In genomic region chr4:25915359-25915716, GRCh38 we compare ENCODE assay signal across 10 cellular contexts. TPM values are rescaled to one million over a fixed set of nuclear protein-coding genes. Genes with fewer than 3 reads are reported as not detected.
A peak's percentile ranks its signal among the peaks of the same experiment; 100 is the strongest.
DNase-seq lines count a peak whose midpoint lies in the region; ATAC-seq and TF ChIP-seq lines count a peak whose summit lies in the region.
"Had no signal": no experiment of that assay in that cellular context is flagged by ENCODE, and none has a peak within 500 bp of the region (broad histone marks: within the 10 kb centered on the region; RNA-seq: fewer than 3 reads in every experiment).

No MANE protein-coding gene starts in this region.

- H3K36me3 ChIP-seq in Peyer's patch = no peaks in the 10 kb centered on the region

- DNase-seq in activated CD8-positive, alpha-beta memory T cell treated with anti-CD3 and anti-CD28 coated beads, Interleukin-2, amount 10 ng/mL, durations not matched to agents 7 days and 5 days = no peak
- DNase-seq in activated CD8-positive, alpha-beta memory T cell treated with anti-CD3 and anti-CD28 coated beads for 24 hours = no peak
- DNase-seq in Peyer's patch = no peak
- DNase-seq in fibroblast of gingiva (ENCODE audit: low read depth) = peak; percentile 34
- DNase-seq in stimulated activated naive CD8-positive, alpha-beta T cell treated with anti-CD3 and anti-CD28 coated beads, Interleukin-15, amount 100 ng/mL, for 72 hours = no peak
- DNase-seq in ACHN = no peak
- DNase-seq: COR-L47, dermis blood vessel endothelial cell had no signal

- H3K9me3 ChIP-seq in Peyer's patch = no peaks in the 10 kb centered on the region

- no peak for TF ChIP-seq POLR2A in Peyer's patch (IDR thresholded peaks at IDR 0.05)

- no peak overlapping the region for H3K27ac Mint-ChIP-seq in activated CD8-positive, alpha-beta memory T cell treated with anti-CD3 and anti-CD28 coated beads, Interleukin-2, amount 10 ng/mL, durations not matched to agents 7 days and 5 days
- peak overlapping the region in 1 of 2 donors; percentile 69 for H3K27ac Mint-ChIP-seq in stimulated activated naive CD8-positive, alpha-beta T cell treated with anti-CD3 and anti-CD28 coated beads, Interleukin-15, amount 100 ng/mL, for 72 hours

- H3K4me1 ChIP-seq in Peyer's patch = peaks cover 4 to 20% (median 7%) of the 10 kb centered on the region in 4 donors

- in situ Hi-C loops in ACHN (cut with HindIII; ENCODE audit: low pct_ligation_motif_present, low pct_unique_long_range_greater_than_20kb, low sequenced_read_pairs) = no loop called here

- H3K4me3 Mint-ChIP-seq in activated CD8-positive, alpha-beta memory T cell treated with anti-CD3 and anti-CD28 coated beads, Interleukin-2, amount 10 ng/mL, durations not matched to agents 7 days and 5 days = peak overlapping the region; percentile 88
- H3K4me3 Mint-ChIP-seq in stimulated activated naive CD8-positive, alpha-beta T cell treated with anti-CD3 and anti-CD28 coated beads, Interleukin-15, amount 100 ng/mL, for 72 hours = peak overlapping the region; percentile 97

- H3K27me3 ChIP-seq in Peyer's patch = no peaks in the 10 kb centered on the region

- H3K27ac ChIP-seq in Peyer's patch = peak overlapping the region in 3 of 4 donors; percentile 91 to 98 (median 94)

- TF ChIP-seq CTCF in Peyer's patch (IDR thresholded peaks at IDR 0.05) = no peak

- H3K36me3 Mint-ChIP-seq in activated CD8-positive, alpha-beta memory T cell treated with anti-CD3 and anti-CD28 coated beads, Interleukin-2, amount 10 ng/mL, durations not matched to agents 7 days and 5 days = peaks cover 2% of the 10 kb centered on the region

- CTCF ChIA-PET in activated CD8-positive, alpha-beta memory T cell treated with anti-CD3 and anti-CD28 coated beads, Interleukin-2, amount 10 ng/mL, durations not matched to agents 7 days and 5 days (lab: Charles Lee) = no interaction called here

- ATAC-seq in activated CD8-positive, alpha-beta memory T cell treated with anti-CD3 and anti-CD28 coated beads, Interleukin-2, amount 10 ng/mL, durations not matched to agents 7 days and 5 days = no peak
- ATAC-seq in stimulated activated naive CD8-positive, alpha-beta T cell treated with anti-CD3 and anti-CD28 coated beads, Interleukin-15, amount 100 ng/mL, for 72 hours = no peak
- ATAC-seq in HG02588 (IDR thresholded peaks at IDR 0.05; ENCODE audit: unreplicated experiment) (no peak), GM19328 (IDR thresholded peaks at IDR 0.05; ENCODE audit: unreplicated experiment) (no peak)

- no peak overlapping the region for H3K4me3 ChIP-seq in Peyer's patch

- H3K4me1 Mint-ChIP-seq in activated CD8-positive, alpha-beta memory T cell treated with anti-CD3 and anti-CD28 coated beads, Interleukin-2, amount 10 ng/mL, durations not matched to agents 7 days and 5 days = peaks cover 19% of the 10 kb centered on the region
- H3K4me1 Mint-ChIP-seq in stimulated activated naive CD8-positive, alpha-beta T cell treated with anti-CD3 and anti-CD28 coated beads, Interleukin-15, amount 100 ng/mL, for 72 hours = peaks cover 31% of the 10 kb centered on the region

- no peaks in the 10 kb centered on the region for H3K9me3 Mint-ChIP-seq in activated CD8-positive, alpha-beta memory T cell treated with anti-CD3 and anti-CD28 coated beads, Interleukin-2, amount 10 ng/mL, durations not matched to agents 7 days and 5 days (ENCODE audit: low read depth)
- no peaks in the 10 kb centered on the region for H3K9me3 Mint-ChIP-seq in stimulated activated naive CD8-positive, alpha-beta T cell treated with anti-CD3 and anti-CD28 coated beads, Interleukin-15, amount 100 ng/mL, for 72 hours

- no peaks in the 10 kb centered on the region for H3K27me3 Mint-ChIP-seq in activated CD8-positive, alpha-beta memory T cell treated with anti-CD3 and anti-CD28 coated beads, Interleukin-2, amount 10 ng/mL, durations not matched to agents 7 days and 5 days
- H3K27me3 Mint-ChIP-seq in stimulated activated naive CD8-positive, alpha-beta T cell treated with anti-CD3 and anti-CD28 coated beads, Interleukin-15, amount 100 ng/mL, for 72 hours = no peaks in the 10 kb centered on the region

RNA-seq across cellular contexts. Expression of gene SMIM20, which starts 1.3 kb away (rescaled TPM):
- total RNA-seq in activated CD8-positive, alpha-beta memory T cell treated with anti-CD3 and anti-CD28 coated beads, Interleukin-2, amount 10 ng/mL, durations not matched to agents 7 days and 5 days = 1 to 10 TPM; 9.6 to 9.9 TPM
- total RNA-seq in Peyer's patch = 10 to 100 TPM; 11.6 to 55.7 (median 31.3) TPM

RNA-seq across cellular contexts. Expression of gene SEL1L3, which starts 52.5 kb away (rescaled TPM):
- 10 to 100 TPM; 66.3 to 82.8 TPM for total RNA-seq in activated CD8-positive, alpha-beta memory T cell treated with anti-CD3 and anti-CD28 coated beads, Interleukin-2, amount 10 ng/mL, durations not matched to agents 7 days and 5 days
- total RNA-seq in Peyer's patch = 100 to 1,000 TPM in 3 of 4 donors, 10 to 100 TPM in 1; 91.4 to 194 (median 134) TPM
